ENCODE assay signal across 9 cellular contexts in genomic region chr18:23529597-23529996, GRCh38. TPM values are rescaled to one million over a fixed set of nuclear protein-coding genes. Genes with fewer than 3 reads are reported as not detected.
A peak's percentile ranks its signal among the peaks of the same experiment; 100 is the strongest.
DNase-seq lines count a peak whose midpoint lies in the region; ATAC-seq, FAIRE-seq and TF ChIP-seq lines count a peak whose summit lies in the region.
"Had no signal": no experiment of that assay in that cellular context is flagged by ENCODE, and none has a peak within 500 bp of the region (broad histone marks: within the 10 kb centered on the region; RNA-seq: fewer than 3 reads in every experiment).

No MANE protein-coding gene starts in this region.

- no peak overlapping the region for H3K27ac ChIP-seq in endothelial cell of umbilical vein (ENCODE audit: insufficient read depth, low read depth, low read length)
- H3K27ac ChIP-seq in kidney (ENCODE audit: low read depth in 2 of 2, low read length in 2 of 2): no peak overlapping the region

- H3K4me3 Mint-ChIP-seq in activated CD4-positive, alpha-beta T cell treated with anti-CD3 and anti-CD28 coated beads for 36 hours: no peak overlapping the region
- H3K4me3 Mint-ChIP-seq in stimulated activated effector memory CD8-positive, alpha-beta T cell treated with anti-CD3 and anti-CD28 coated beads, Interleukin-12 subunit alpha, Interleukin-12 subunit beta, amount 100 ng/mL, for 72 hours: no peak overlapping the region

- H3K9me3 Mint-ChIP-seq in activated CD4-positive, alpha-beta T cell treated with anti-CD3 and anti-CD28 coated beads for 36 hours (ENCODE audit: low read depth): no peaks in the 10 kb centered on the region
- H3K9me3 Mint-ChIP-seq in stimulated activated effector memory CD8-positive, alpha-beta T cell treated with anti-CD3 and anti-CD28 coated beads, Interleukin-12 subunit alpha, Interleukin-12 subunit beta, amount 100 ng/mL, for 72 hours: no peaks in the 10 kb centered on the region

- TF ChIP-seq CTCF in endothelial cell of umbilical vein (IDR thresholded peaks at IDR 0.05; ENCODE audit: extremely low read depth in 1 of 2, insufficient read depth in 1 of 2, low read depth in 1 of 2, low read length in 2 of 2) (no peak), kidney (IDR thresholded peaks at IDR 0.05; ENCODE audit: borderline replicate concordance, extremely low read depth, insufficient read depth) (no peak)

- peak; percentile 15 for DNase-seq in activated CD4-positive, alpha-beta T cell treated with anti-CD3 and anti-CD28 coated beads for 36 hours
- DNase-seq in activated CD4-positive, alpha-beta T cell treated with anti-CD3 and anti-CD28 coated beads, Interleukin-2, amount 50 U/mL, for 48 hours: no peak
- DNase-seq in OCI-M1 (lab: John Stamatoyannopoulos, UW): peak; percentile 54
- peak; percentile 28 for DNase-seq in endothelial cell of umbilical vein (ENCODE audit: low read depth, low spot score)
- no peak for DNase-seq in stimulated activated effector memory CD8-positive, alpha-beta T cell treated with anti-CD3 and anti-CD28 coated beads, Interleukin-12 subunit alpha, Interleukin-12 subunit beta, amount 100 ng/mL, for 72 hours (ENCODE audit: low spot score in 2 of 2)
- DNase-seq in NCI-H774 (lab: John Stamatoyannopoulos, UW): no peak
- no peak for DNase-seq in kidney

- H3K4me1 Mint-ChIP-seq in activated CD4-positive, alpha-beta T cell treated with anti-CD3 and anti-CD28 coated beads for 36 hours: peaks cover 12% of the 10 kb centered on the region
- peaks cover 17% of the 10 kb centered on the region for H3K4me1 Mint-ChIP-seq in stimulated activated effector memory CD8-positive, alpha-beta T cell treated with anti-CD3 and anti-CD28 coated beads, Interleukin-12 subunit alpha, Interleukin-12 subunit beta, amount 100 ng/mL, for 72 hours

- FAIRE-seq in endothelial cell of umbilical vein (lab: Jason Lieb, UNC) (peak; percentile 78), kidney (lab: Jason Lieb, UNC) (no peak)
- FAIRE-seq: GM12892 had no signal

- H2AFZ ChIP-seq in endothelial cell of umbilical vein (ENCODE audit: low read depth, low read length): no peak overlapping the region

- peaks cover 45% of the 10 kb centered on the region for H3K36me3 Mint-ChIP-seq in activated CD4-positive, alpha-beta T cell treated with anti-CD3 and anti-CD28 coated beads for 36 hours (ENCODE audit: low read depth)
- H3K36me3 Mint-ChIP-seq in stimulated activated effector memory CD8-positive, alpha-beta T cell treated with anti-CD3 and anti-CD28 coated beads, Interleukin-12 subunit alpha, Interleukin-12 subunit beta, amount 100 ng/mL, for 72 hours: peaks cover 100% of the 10 kb centered on the region

- H3K9ac ChIP-seq in endothelial cell of umbilical vein (replicated peaks; ENCODE audit: extremely low read depth, insufficient read depth, low read length) (no peak overlapping the region), kidney (ENCODE audit: low read length in 2 of 2) (no peak overlapping the region)

- peak overlapping the region; percentile 8 for H3K27ac Mint-ChIP-seq in activated CD4-positive, alpha-beta T cell treated with anti-CD3 and anti-CD28 coated beads for 36 hours
- peak overlapping the region; percentile 41 for H3K27ac Mint-ChIP-seq in stimulated activated effector memory CD8-positive, alpha-beta T cell treated with anti-CD3 and anti-CD28 coated beads, Interleukin-12 subunit alpha, Interleukin-12 subunit beta, amount 100 ng/mL, for 72 hours

- ATAC-seq in activated CD4-positive, alpha-beta T cell treated with anti-CD3 and anti-CD28 coated beads for 36 hours: peak; percentile 91
- ATAC-seq in stimulated activated effector memory CD8-positive, alpha-beta T cell treated with anti-CD3 and anti-CD28 coated beads, Interleukin-12 subunit alpha, Interleukin-12 subunit beta, amount 100 ng/mL, for 72 hours: peak; percentile 93
- ATAC-seq in GM21515 (IDR thresholded peaks at IDR 0.05; ENCODE audit: unreplicated experiment): no peak

- no peak for TF ChIP-seq POLR2A in endothelial cell of umbilical vein (IDR thresholded peaks at IDR 0.05; ENCODE audit: low read depth, low read length)

- CTCF ChIA-PET in activated CD4-positive, alpha-beta T cell treated with anti-CD3 and anti-CD28 coated beads for 36 hours (lab: Charles Lee): interaction anchor here (0.6 to 1.1 kb wide), 2 partner anchors 14 to 273 kb away, joined by 3 read pairs; no protein-coding TSS in a partner anchor
- CTCF ChIA-PET in endothelial cell of umbilical vein (lab: Charles Lee): interaction anchor here (0.9 kb wide), 1 partner anchor 173 kb away, joined by 3 read pairs; no protein-coding TSS in a partner anchor

- no peaks in the 10 kb centered on the region for H4K20me1 ChIP-seq in endothelial cell of umbilical vein (replicated peaks; ENCODE audit: control insufficient read depth, extremely low read depth, insufficient read depth, low read length)

- no TSS peak for BruUV-seq in endothelial cell of umbilical vein (replicated peaks; lab: Mats Ljungman, UMichigan)

- no peak overlapping the region for H3K4me3 ChIP-seq in endothelial cell of umbilical vein (replicated peaks in 1 of 3; ENCODE audit: insufficient read depth in 1 of 3, low read depth in 1 of 3, low read length in 3 of 3)
- no peak overlapping the region for H3K4me3 ChIP-seq in kidney (ENCODE audit: low read length in 2 of 2)

- no peaks in the 10 kb centered on the region for H3K27me3 ChIP-seq in endothelial cell of umbilical vein (ENCODE audit: control insufficient read depth in 2 of 2, insufficient read depth in 2 of 2, low read length in 2 of 2)

- H3K4me1 ChIP-seq in endothelial cell of umbilical vein (ENCODE audit: control insufficient read depth, extremely low read depth, insufficient read depth, low read length): peaks cover 8% of the 10 kb centered on the region
- no peaks in the 10 kb centered on the region for H3K4me1 ChIP-seq in kidney (ENCODE audit: control insufficient read depth in 1 of 2, insufficient read depth in 1 of 2, low read depth in 1 of 2, low read length in 2 of 2)

- H3K36me3 ChIP-seq in endothelial cell of umbilical vein (ENCODE audit: control insufficient read depth in 2 of 2, extremely low read depth in 1 of 2, insufficient read depth in 2 of 2, low read length in 2 of 2) (peaks cover 29 to 36% of the 10 kb centered on the region in 2 experiments), kidney (ENCODE audit: control insufficient read depth in 1 of 2, insufficient read depth in 2 of 2, low read length in 2 of 2) (peaks cover 46 to 62% of the 10 kb centered on the region in 2 donors)

- H3K9me3 ChIP-seq in endothelial cell of umbilical vein (replicated peaks; ENCODE audit: control insufficient read depth, insufficient read depth, low read length) (no peaks in the 10 kb centered on the region), kidney (ENCODE audit: control insufficient read depth in 1 of 2, low read length in 2 of 2) (no peaks in the 10 kb centered on the region)

- H3K27me3 Mint-ChIP-seq in activated CD4-positive, alpha-beta T cell treated with anti-CD3 and anti-CD28 coated beads for 36 hours: no peaks in the 10 kb centered on the region

- intact Hi-C loops in activated CD4-positive, alpha-beta T cell treated with anti-CD3 and anti-CD28 coated beads for 36 hours (cut with DNase I, micrococcal nuclease): no loop called here
- intact Hi-C loops in endothelial cell of umbilical vein (cut with micrococcal nuclease): no loop called here
- intact Hi-C loops in kidney (cut with DNase I): no loop called here

- no peak overlapping the region for H3K4me2 ChIP-seq in endothelial cell of umbilical vein (ENCODE audit: insufficient read depth, low read length)

- dilution Hi-C loops in endothelial cell of umbilical vein (cut with MboI; ENCODE audit: extremely low pct_ligation_motif_present, low sequenced_read_pairs): no loop called here

- no peaks in the 10 kb centered on the region for H3K9me1 ChIP-seq in endothelial cell of umbilical vein (replicated peaks; ENCODE audit: control insufficient read depth, extremely low read depth, insufficient read depth, low read length)

- H3K79me2 ChIP-seq in endothelial cell of umbilical vein (ENCODE audit: control insufficient read depth, insufficient read depth, low read length): no peaks in the 10 kb centered on the region

- POLR2A ChIA-PET in activated CD4-positive, alpha-beta T cell treated with anti-CD3 and anti-CD28 coated beads for 36 hours (lab: Charles Lee): interaction anchor here (0.5 kb wide), 1 partner anchor 89 kb away, joined by 10 read pairs; no protein-coding TSS in a partner anchor
- POLR2A ChIA-PET in endothelial cell of umbilical vein (lab: Charles Lee): no interaction called here

TF ChIP-seq in endothelial cell of umbilical vein, 7 proteins besides CTCF, POLR2A, EP300 and RAD21 (continues in another document):
- TF ChIP-seq JUN (IDR thresholded peaks at IDR 0.05; ENCODE audit: borderline replicate concordance, insufficient read depth, insufficient read length, low read depth) (peak; percentile 57), EZH2 (IDR thresholded peaks at IDR 0.05; ENCODE audit: borderline replicate concordance, low read depth, low read length, severe bottlenecking) (no peak), POLR2AphosphoS5 (IDR thresholded peaks at IDR 0.05; ENCODE audit: insufficient read depth, low read depth, low read length) (peak; percentile 27)

RNA-seq across cellular contexts. Expression of gene RMC1, which starts 26.3 kb away (rescaled TPM):
- total RNA-seq in activated CD4-positive, alpha-beta T cell treated with anti-CD3 and anti-CD28 coated beads for 36 hours: 10 to 100 TPM; 28.7 to 29.8 TPM
- total RNA-seq in endothelial cell of umbilical vein (27.8 and 29.7 TPM in 2 replicates), kidney (25.9 TPM)
- polyA plus RNA-seq in endothelial cell of umbilical vein (26.2 and 27.4 TPM in 2 replicates), kidney (ENCODE audit: insufficient read depth, low read depth, low replicate concordance) (40.4 TPM)
- polyA plus RNA-seq in endothelial cell of umbilical vein (2011; cell fraction: cytosol; rRNA removed): 20.6 and 21.6 TPM in 2 replicates
- polyA plus RNA-seq in endothelial cell of umbilical vein (2011; cell fraction: nucleus; rRNA removed): 57.5 and 72.0 TPM in 2 replicates
- 21.3 and 22.2 TPM in 2 replicates for polyA plus RNA-seq in endothelial cell of umbilical vein (2012)
- 20.7 and 21.1 TPM in 2 replicates for polyA minus RNA-seq in endothelial cell of umbilical vein
- polyA minus RNA-seq in endothelial cell of umbilical vein (2011; cell fraction: cytosol; rRNA and poly(A)+ RNA removed): 12.3 TPM
- 17.9 and 22.2 TPM in 2 replicates for polyA minus RNA-seq in endothelial cell of umbilical vein (2011; cell fraction: nucleus; rRNA and poly(A)+ RNA removed)

RNA-seq across cellular contexts. Expression of gene NPC1, which starts 56.7 kb away (rescaled TPM):
- 10 to 100 TPM; 21.6 to 29.2 TPM for total RNA-seq in activated CD4-positive, alpha-beta T cell treated with anti-CD3 and anti-CD28 coated beads for 36 hours
- 45.2 and 58.2 TPM in 2 replicates for total RNA-seq in endothelial cell of umbilical vein
- 38.9 and 40.6 TPM in 2 replicates for polyA plus RNA-seq in endothelial cell of umbilical vein
- polyA plus RNA-seq in endothelial cell of umbilical vein (2011; cell fraction: cytosol; rRNA removed): 33.1 and 33.7 TPM in 2 replicates
- polyA plus RNA-seq in endothelial cell of umbilical vein (2011; cell fraction: nucleus; rRNA removed): 62.0 and 72.7 TPM in 2 replicates
- polyA plus RNA-seq in endothelial cell of umbilical vein (2012): 27.2 and 39.7 TPM in 2 replicates
- polyA minus RNA-seq in endothelial cell of umbilical vein: 104 and 109 TPM in 2 replicates
- polyA minus RNA-seq in endothelial cell of umbilical vein (2011; cell fraction: cytosol; rRNA and poly(A)+ RNA removed): 82.0 TPM
- 71.9 and 106 TPM in 2 replicates for polyA minus RNA-seq in endothelial cell of umbilical vein (2011; cell fraction: nucleus; rRNA and poly(A)+ RNA removed)
- 50.2 TPM for total RNA-seq in kidney
- 16.0 TPM for polyA plus RNA-seq in kidney (ENCODE audit: insufficient read depth, low read depth, low replicate concordance)

Comparison
In these comparisons a context has a peak if more than half of its experiments do, and no peak if none do; other contexts are left out.
1. DNase-seq: peak in activated CD4-positive, alpha-beta T cell treated with anti-CD3 and anti-CD28 coated beads for 36 hours (single experiment), OCI-M1 (single experiment) and endothelial cell of umbilical vein (single experiment); none in activated CD4-positive, alpha-beta T cell treated with anti-CD3 and anti-CD28 coated beads, Interleukin-2, amount 50 U/mL, for 48 hours (0 of 2), stimulated activated effector memory CD8-positive, alpha-beta T cell treated with anti-CD3 and anti-CD28 coated beads, Interleukin-12 subunit alpha, Interleukin-12 subunit beta, amount 100 ng/mL, for 72 hours (0 of 2), NCI-H774 (single experiment) and kidney (single experiment).